ENCODE assay signal across 1 cellular context in genomic region chr1:207644852-207645631, GRCh38.
TF ChIP-seq lines count a peak whose summit lies in the region.

TSS of gene CR1L (plus strand) at chr1:207645133. CDS start at chr1:207645234, 101 bp downstream.

TF ChIP-seq in K562, 482 proteins besides CTCF, POLR2A, EP300 and RAD21 (continued from another document):
- 0 out of 4 replicates have a peak, but pooled peaks of 1 of the 2 experiments have one; percentile 37 for TF ChIP-seq TRIM24 (IDR thresholded peaks at IDR 0.05)
- peak in 1 of 2 experiments; percentile 88; a peak in 2 of 4 replicates for TF ChIP-seq TEAD1 (CRISPR knock-in tag; IDR thresholded peaks at IDR 0.05)
- peak; percentile 65 for TF ChIP-seq NFYB (IDR thresholded peaks at IDR 0.05; ENCODE audit: extremely low read depth, insufficient read length)
- no peak for TF ChIP-seq NR2C2 (CRISPR knock-in tag; IDR thresholded peaks at IDR 0.05)
- peak; percentile 10; the same call in 1 of the 2 replicates for TF ChIP-seq NR2C2 (tag; IDR thresholded peaks at IDR 0.05)
- no peak for TF ChIP-seq ZNF699 (CRISPR knock-in tag; IDR thresholded peaks at IDR 0.05; ENCODE audit: insufficient replicate concordance)
- 0 out of 2 replicates have a peak, but pooled peaks have one; percentile 41 for TF ChIP-seq HLTF (IDR thresholded peaks at IDR 0.05)
- peak; percentile 25; the same call in 1 of the 2 replicates for TF ChIP-seq BCOR (IDR thresholded peaks at IDR 0.05)
- peak; percentile 50; the same call in 1 of the 2 replicates for TF ChIP-seq DPF2 (IDR thresholded peaks at IDR 0.05)
- TF ChIP-seq PHB2 (IDR thresholded peaks at IDR 0.05; ENCODE audit: low read depth) = no peak
- TF ChIP-seq ZNF592 (IDR thresholded peaks at IDR 0.05) = peak; percentile 48; the same call in 1 of the 2 replicates
- peak; percentile 70; the same call in 1 of the 2 replicates for TF ChIP-seq ZFX (CRISPR knock-in tag; IDR thresholded peaks at IDR 0.05)
- no peak for TF ChIP-seq THRB (CRISPR knock-in tag; conservative IDR thresholded peaks at IDR 0.05)
- TF ChIP-seq ZNF431 (CRISPR knock-in tag; IDR thresholded peaks at IDR 0.05) = peak; percentile 23; the same call in 1 of the 2 replicates
- TF ChIP-seq HMGXB4 (CRISPR knock-in tag; IDR thresholded peaks at IDR 0.05) = no peak
- TF ChIP-seq ZNF668 (CRISPR knock-in tag; IDR thresholded peaks at IDR 0.05) = 0 out of 2 replicates have a peak, but pooled peaks have one; percentile 36
- peak; percentile 48; the same call in 1 of the 2 replicates for TF ChIP-seq E2F3 (CRISPR knock-in tag; IDR thresholded peaks at IDR 0.05)
- peak; percentile 8 for TF ChIP-seq SP2 (IDR thresholded peaks at IDR 0.05; ENCODE audit: extremely low read depth, low read depth, low read length, poor library complexity, severe bottlenecking)
- TF ChIP-seq FOXA3 (CRISPR knock-in tag; conservative IDR thresholded peaks at IDR 0.05 in 1 of 2, IDR thresholded peaks at IDR 0.05 in 1 of 2) = peak in 1 of 2 experiments; percentile 79; a peak in 1 of 4 replicates
- peak; percentile 55; the same call in 1 of the 2 replicates for TF ChIP-seq ATF6 (CRISPR knock-in tag; IDR thresholded peaks at IDR 0.05)
- no peak for TF ChIP-seq HMG20A (CRISPR knock-in tag; conservative IDR thresholded peaks at IDR 0.05)
- TF ChIP-seq CBX5 (IDR thresholded peaks at IDR 0.05; ENCODE audit: borderline replicate concordance, low read depth) = no peak
- 0 out of 2 replicates have a peak, but pooled peaks have one; percentile 57 for TF ChIP-seq ETS1 (conservative IDR thresholded peaks at IDR 0.05; ENCODE audit: control insufficient read depth, low read depth, low read length)
- TF ChIP-seq RREB1 (CRISPR knock-in tag; IDR thresholded peaks at IDR 0.05) = peak; percentile 84; the same call in 1 of the 2 replicates
- TF ChIP-seq SRSF3 (IDR thresholded peaks at IDR 0.05; ENCODE audit: insufficient read depth, low read length) = peak; percentile 67; the same call in 1 of the 2 replicates
- TF ChIP-seq BRF1 (IDR thresholded peaks at IDR 0.05; ENCODE audit: borderline replicate concordance, extremely low read depth, insufficient read length) = no peak
- peak; percentile 95 for TF ChIP-seq TGIF2 (CRISPR knock-in tag; IDR thresholded peaks at IDR 0.05)
- 0 out of 2 replicates have a peak, but pooled peaks have one; percentile 42 for TF ChIP-seq SMARCE1 (IDR thresholded peaks at IDR 0.05)
- TF ChIP-seq ESRRA (IDR thresholded peaks at IDR 0.05; ENCODE audit: borderline replicate concordance, low read depth) = 0 out of 2 replicates have a peak, but pooled peaks have one; percentile 14
